In the genomic region with DNA sequence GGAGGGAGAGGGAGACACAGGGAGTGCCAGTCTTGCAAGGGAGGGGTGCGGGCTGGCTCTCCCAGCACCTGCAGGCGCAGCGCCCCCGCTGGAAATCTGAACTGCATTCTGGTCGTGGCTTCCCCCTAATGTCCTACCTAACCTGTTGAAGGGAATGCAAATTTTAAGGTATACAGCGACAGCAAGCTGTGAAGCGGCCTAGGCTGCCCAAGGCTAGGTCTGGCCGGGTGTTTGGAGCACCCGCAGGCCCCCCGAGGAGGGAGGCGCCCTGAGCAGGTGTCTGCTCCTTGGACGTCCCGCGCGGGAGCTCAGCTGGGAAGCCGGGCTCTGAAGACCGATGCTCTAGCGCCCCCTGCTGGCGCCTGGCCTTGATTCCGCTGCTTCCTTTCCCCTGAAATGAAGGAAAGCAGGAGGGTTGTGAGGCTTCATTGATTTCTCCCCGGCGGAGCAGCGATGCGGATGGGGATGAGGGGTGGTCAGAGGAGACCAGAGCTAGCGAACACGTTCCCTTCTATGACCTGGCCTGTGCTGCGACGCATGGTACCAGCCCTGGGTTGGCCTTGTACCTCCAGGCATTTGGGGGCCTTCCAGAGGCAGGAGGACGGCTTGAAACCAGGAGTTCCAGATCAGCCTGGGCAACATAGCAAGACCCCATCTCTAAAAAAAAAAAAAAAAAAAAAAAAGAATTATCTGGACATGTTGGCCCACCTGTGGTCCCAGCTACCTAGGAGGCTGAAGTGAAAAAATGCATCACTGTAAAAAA, we compare ENCODE assay signal across 8 cellular contexts.
DNase-seq lines count a peak whose midpoint lies in the region; ATAC-seq lines count a peak whose summit lies in the region.

No MANE protein-coding gene starts in this region.

- DNase-seq in CD1c-positive myeloid dendritic cell (ENCODE audit: extremely low spot score): peak; percentile 67
- peak; percentile 92 for DNase-seq in H7
- peak; percentile 83 for DNase-seq in NCI-H460 (ENCODE audit: extremely low read depth, low read depth)
- DNase-seq in activated CD4-positive, alpha-beta T cell treated with anti-CD3 and anti-CD28 coated beads, Interleukin-2, amount 50 U/mL, for 48 hours: peak; percentile 73 to 79
- DNase-seq in effector memory CD4-positive, alpha-beta T cell: peak; percentile 2 to 50 (median 5)
- peak; percentile 84 for DNase-seq in medulla oblongata (ENCODE audit: extremely low spot score)
- peak; percentile 7 for DNase-seq in stimulated activated CD8-positive, alpha-beta memory T cell treated with anti-CD3 and anti-CD28 coated beads, Interleukin-12 subunit alpha, Interleukin-12 subunit beta, amount 100 ng/mL, for 1 hour (ENCODE audit: low read depth)

- no peak overlapping the region for H3K27ac ChIP-seq in effector memory CD4-positive, alpha-beta T cell (ENCODE audit: insufficient read depth, low read length, poor library complexity, severe bottlenecking)

- H3K9me3 ChIP-seq in effector memory CD4-positive, alpha-beta T cell (ENCODE audit: control insufficient read depth, low read length): no peaks in the 10 kb centered on the region

- H3K4me3 ChIP-seq in H7 (ENCODE audit: insufficient read depth, low read depth, low read length): peak overlapping the region; percentile 30
- H3K4me3 ChIP-seq in effector memory CD4-positive, alpha-beta T cell (ENCODE audit: insufficient read depth, low read depth, low read length, poor library complexity, severe bottlenecking): no peak overlapping the region

- peaks cover 5% of the 10 kb centered on the region for H3K4me1 ChIP-seq in effector memory CD4-positive, alpha-beta T cell (ENCODE audit: control insufficient read depth, insufficient read depth, low read length, poor library complexity, severe bottlenecking)

- H3K36me3 ChIP-seq in H7 (replicated peaks; ENCODE audit: control insufficient read depth, insufficient read depth, low read length): no peaks in the 10 kb centered on the region
- no peaks in the 10 kb centered on the region for H3K36me3 ChIP-seq in effector memory CD4-positive, alpha-beta T cell (ENCODE audit: control insufficient read depth, insufficient read depth, low read length)

- ATAC-seq in GM19328 (IDR thresholded peaks at IDR 0.05; ENCODE audit: unreplicated experiment): no peak

- H3K27me3 ChIP-seq in H7 (ENCODE audit: control insufficient read depth, insufficient read depth, low read length): no peaks in the 10 kb centered on the region
- no peaks in the 10 kb centered on the region for H3K27me3 ChIP-seq in effector memory CD4-positive, alpha-beta T cell (replicated peaks; ENCODE audit: control insufficient read depth, insufficient read depth, low read length, poor library complexity, severe bottlenecking)

Comparison
In these comparisons a context has a peak if more than half of its experiments do, and no peak if none do; other contexts are left out.
1. DNase-seq: peak in every context shown above with its lines; median percentile 92 in H7; 84 in medulla oblongata; 83 in NCI-H460; 76 in activated CD4-positive, alpha-beta T cell treated with anti-CD3 and anti-CD28 coated beads, Interleukin-2, amount 50 U/mL, for 48 hours; 67 in CD1c-positive myeloid dendritic cell; 7 in stimulated activated CD8-positive, alpha-beta memory T cell treated with anti-CD3 and anti-CD28 coated beads, Interleukin-12 subunit alpha, Interleukin-12 subunit beta, amount 100 ng/mL, for 1 hour; 5 in effector memory CD4-positive, alpha-beta T cell.